In the genomic region with DNA sequence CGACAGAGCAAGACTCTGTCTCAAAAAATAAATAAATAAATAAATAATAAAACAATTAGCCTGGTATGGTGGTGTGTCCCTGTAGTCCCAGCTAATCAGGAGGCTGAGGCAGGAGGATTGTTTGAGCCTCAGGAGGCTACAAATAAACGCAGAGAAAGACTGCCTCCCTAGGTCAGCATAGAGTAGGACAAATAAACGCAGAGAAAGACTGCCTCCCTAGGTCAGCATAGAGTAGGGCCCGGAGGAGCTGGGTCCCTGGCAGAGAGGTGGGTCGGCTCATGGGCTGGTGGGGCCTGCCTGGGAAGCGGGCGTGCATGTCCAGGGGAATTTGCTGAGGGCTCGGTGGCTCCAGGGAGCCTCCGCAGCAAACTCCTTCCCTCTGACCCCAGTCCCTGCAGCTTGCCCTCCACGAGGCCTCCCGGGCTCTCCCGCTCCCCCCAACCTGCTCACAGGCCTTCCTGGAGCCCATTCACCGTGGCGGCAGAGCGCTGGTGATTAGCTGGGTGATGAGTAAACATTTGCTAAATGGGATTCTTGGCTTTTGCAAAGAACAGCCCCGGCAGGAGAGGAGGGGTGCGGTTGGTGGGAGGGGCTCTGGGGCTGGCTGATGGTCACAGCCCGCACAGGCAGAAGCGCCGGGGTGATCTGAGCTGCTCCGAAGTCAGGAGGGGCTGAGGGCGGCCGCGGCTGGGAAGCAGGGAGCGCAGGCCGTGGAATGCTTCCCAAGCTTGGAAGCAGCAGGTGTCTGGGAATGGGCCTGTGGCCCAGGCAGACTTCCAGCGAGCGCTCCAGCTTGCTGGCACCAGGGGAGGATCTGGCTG, we compare ENCODE assay signal across 1 cellular context.
TF ChIP-seq lines count a peak whose summit lies in the region.

No MANE protein-coding gene starts in this region.

TF ChIP-seq in H1, 55 proteins besides CTCF, POLR2A, EP300 and RAD21 (continued from another document):
- no peak for TF ChIP-seq BRCA1 (IDR thresholded peaks at IDR 0.05; ENCODE audit: low read depth, low read length)
